Comparison of ENCODE assay signal across 9 cellular contexts in the genomic region with DNA sequence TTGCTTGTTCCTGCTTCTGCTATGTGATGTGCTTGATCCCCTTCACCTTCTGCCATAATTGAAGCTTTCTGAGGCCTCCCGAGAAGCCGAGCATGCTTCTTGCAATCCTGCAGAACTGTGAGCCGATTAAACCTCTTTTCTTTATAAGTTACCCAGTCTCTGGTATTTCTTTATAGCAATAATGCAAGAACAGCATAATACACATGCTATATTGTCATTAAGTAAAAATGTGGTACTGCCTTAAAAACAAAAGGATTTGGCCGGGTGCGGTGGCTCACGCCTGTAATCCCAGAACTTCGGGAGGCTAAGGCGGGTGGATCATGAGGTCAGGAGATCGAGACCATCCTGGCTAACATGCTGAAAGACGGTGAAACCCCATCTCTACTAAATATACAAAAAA.
"Had no signal": no experiment of that assay in that cellular context is flagged by ENCODE, and none has a peak within 500 bp of the region (broad histone marks: within the 10 kb centered on the region; RNA-seq: fewer than 3 reads in every experiment).

No MANE protein-coding gene starts in this region.

- H3K9me3 Mint-ChIP-seq: HFFc6 had no signal

- DNase-seq: GM23248, GOT3, H7, HFFc6, IMR-90, KBM-7 had no signal

- H3K9ac ChIP-seq: GM23248 had no signal

- H3K9me3 ChIP-seq: HAP-1 had no signal

- H2AFZ ChIP-seq: GM23248 had no signal

- H3K4me3 ChIP-seq: GM23248, HAP-1 had no signal

- H3K27ac ChIP-seq: GM23248, HL-60 had no signal

- H3K4me3 Mint-ChIP-seq: HFFc6 had no signal

- H3K27ac Mint-ChIP-seq: HFFc6 had no signal

- ATAC-seq: HCT116 had no signal
